ENCODE assay signal across 12 cellular contexts in the genomic region with DNA sequence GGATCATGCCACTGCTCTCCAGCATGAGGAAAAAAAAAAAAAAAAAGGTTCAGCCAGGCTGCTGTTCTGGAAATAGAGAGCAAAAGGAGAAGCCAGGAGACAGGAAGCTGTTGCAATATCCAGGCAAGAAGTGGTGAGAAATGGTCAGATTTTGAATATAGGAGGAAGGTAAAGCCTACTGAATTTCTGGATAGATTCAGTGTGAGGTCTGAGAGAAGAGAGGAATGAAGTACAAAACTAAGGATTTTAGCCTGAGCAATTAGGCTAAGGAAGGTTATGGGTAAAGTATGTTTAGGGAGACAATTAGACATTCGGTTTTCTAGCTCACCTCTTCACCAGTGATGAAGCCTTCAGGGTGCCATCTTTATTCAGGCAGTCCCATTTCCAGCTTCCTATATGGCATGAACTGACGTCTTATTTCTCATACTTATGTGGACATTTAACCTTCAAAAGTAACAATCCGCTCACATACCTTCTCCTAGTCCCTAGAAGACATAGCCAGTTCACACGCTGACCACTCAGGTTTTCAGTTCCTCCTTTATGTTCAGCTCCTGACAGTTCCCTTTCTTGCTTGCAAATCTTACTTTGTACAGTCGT. TPM values are rescaled to one million over a fixed set of nuclear protein-coding genes. Genes with fewer than 3 reads are reported as not detected.
DNase-seq lines count a peak whose midpoint lies in the region; ATAC-seq and TF ChIP-seq lines count a peak whose summit lies in the region.
"Had no signal": no experiment of that assay in that cellular context is flagged by ENCODE, and none has a peak within 500 bp of the region (broad histone marks: within the 10 kb centered on the region; RNA-seq: fewer than 3 reads in every experiment).

No MANE protein-coding gene starts in this region.

- intact Hi-C loops in left ventricle myocardium superior (cut with micrococcal nuclease) (no loop called here), right cardiac atrium (cut with DNase I) (no loop called here), mammary epithelial cell (cut with micrococcal nuclease) (no loop called here)

- H3K27ac Mint-ChIP-seq in immature natural killer cell, result no peak overlapping the region
- H3K27ac Mint-ChIP-seq in activated naive CD4-positive, alpha-beta T cell treated with anti-CD3 and anti-CD28 coated beads, Interleukin-2, amount 10 ng/mL, durations not matched to agents 7 days and 5 days, result no peak overlapping the region

- H3K9me3 ChIP-seq in right cardiac atrium (ENCODE audit: control insufficient read depth, low read length) (no peaks in the 10 kb centered on the region), mammary epithelial cell (replicated peaks; ENCODE audit: insufficient read depth, low read length) (no peaks in the 10 kb centered on the region)
- H3K9me3 ChIP-seq: psoas muscle had no signal

- DNase-seq in left ventricle myocardium superior, result no peak
- no peak for DNase-seq in right cardiac atrium
- DNase-seq in mammary epithelial cell, result no peak
- DNase-seq in NCI-H345 treated with DMSO at 0.1 percent for 48 hours (lab: John Stamatoyannopoulos, UW; ENCODE audit: unreplicated experiment), result no peak
- no peak for DNase-seq in immature natural killer cell
- DNase-seq in activated naive CD4-positive, alpha-beta T cell treated with anti-CD3 and anti-CD28 coated beads, Interleukin-2, amount 10 ng/mL, durations not matched to agents 7 days and 5 days, result no peak
- DNase-seq: ACHN, cerebellar nuclear complex, psoas muscle had no signal

- no peaks in the 10 kb centered on the region for H3K79me2 ChIP-seq in mammary epithelial cell (ENCODE audit: insufficient read depth, low read length)

- H3K9me3 Mint-ChIP-seq in immature natural killer cell, result no peaks in the 10 kb centered on the region
- no peaks in the 10 kb centered on the region for H3K9me3 Mint-ChIP-seq in activated naive CD4-positive, alpha-beta T cell treated with anti-CD3 and anti-CD28 coated beads, Interleukin-2, amount 10 ng/mL, durations not matched to agents 7 days and 5 days

- BruUV-seq in mammary epithelial cell (replicated peaks; lab: Mats Ljungman, UMichigan), result TSS peak; percentile 23

- peaks cover 0 to 1% (median 0%) of the 10 kb centered on the region in 3 donors for H3K27me3 Mint-ChIP-seq in immature natural killer cell (ENCODE audit: low read depth in 3 of 3)
- H3K27me3 Mint-ChIP-seq in activated naive CD4-positive, alpha-beta T cell treated with anti-CD3 and anti-CD28 coated beads, Interleukin-2, amount 10 ng/mL, durations not matched to agents 7 days and 5 days, result peaks cover 7% of the 10 kb centered on the region

- no peaks in the 10 kb centered on the region for H3K27me3 ChIP-seq in right cardiac atrium (ENCODE audit: control insufficient read depth, insufficient read depth)
- H3K27me3 ChIP-seq in mammary epithelial cell (ENCODE audit: insufficient read depth, low read length), result no peaks in the 10 kb centered on the region

- H3K4me1 Mint-ChIP-seq in immature natural killer cell, result no peaks in the 10 kb centered on the region
- H3K4me1 Mint-ChIP-seq in activated naive CD4-positive, alpha-beta T cell treated with anti-CD3 and anti-CD28 coated beads, Interleukin-2, amount 10 ng/mL, durations not matched to agents 7 days and 5 days, result no peaks in the 10 kb centered on the region

- H4K20me1 ChIP-seq in mammary epithelial cell (ENCODE audit: insufficient read depth, low read length), result no peaks in the 10 kb centered on the region

- no peak overlapping the region for H3K9ac ChIP-seq in mammary epithelial cell (ENCODE audit: insufficient read depth, low read length)

- CTCF ChIA-PET in mammary epithelial cell (lab: Charles Lee; ENCODE audit: low non-redundant PET), result interaction anchor here (0.6 to 0.7 kb wide), 2 partner anchors 9 to 56 kb away, joined by 8 to 19 read pairs; no protein-coding TSS in a partner anchor
- CTCF ChIA-PET in activated naive CD4-positive, alpha-beta T cell treated with anti-CD3 and anti-CD28 coated beads, Interleukin-2, amount 10 ng/mL, durations not matched to agents 7 days and 5 days (lab: Charles Lee), result interaction anchor here (0.6 kb wide), 1 partner anchor 38 kb away, joined by 3 read pairs; no protein-coding TSS in a partner anchor

- no peak overlapping the region for H3K4me2 ChIP-seq in mammary epithelial cell (ENCODE audit: insufficient read depth, low read depth, low read length)

- H3K4me1 ChIP-seq in right cardiac atrium (ENCODE audit: control insufficient read depth, insufficient read depth, low read length) (no peaks in the 10 kb centered on the region), mammary epithelial cell (ENCODE audit: insufficient read depth, low read length) (no peaks in the 10 kb centered on the region)
- H3K4me1 ChIP-seq: psoas muscle had no signal

- no peaks in the 10 kb centered on the region for H3K36me3 ChIP-seq in mammary epithelial cell (ENCODE audit: insufficient read depth, low read length)

- peaks cover 0 to 3% (median 0%) of the 10 kb centered on the region in 3 donors for H3K36me3 Mint-ChIP-seq in immature natural killer cell
- H3K36me3 Mint-ChIP-seq in activated naive CD4-positive, alpha-beta T cell treated with anti-CD3 and anti-CD28 coated beads, Interleukin-2, amount 10 ng/mL, durations not matched to agents 7 days and 5 days, result no peaks in the 10 kb centered on the region

- H2AFZ ChIP-seq in mammary epithelial cell (ENCODE audit: low read depth, low read length), result no peak overlapping the region

- H3K27ac ChIP-seq in right cardiac atrium (ENCODE audit: low read length), result no peak overlapping the region
- no peak overlapping the region for H3K27ac ChIP-seq in mammary epithelial cell (ENCODE audit: insufficient read depth, low read depth, low read length)
- H3K27ac ChIP-seq: psoas muscle had no signal

- ATAC-seq in left ventricle myocardium superior (peak; percentile 24), right cardiac atrium (no peak), HG03432 (IDR thresholded peaks at IDR 0.05; ENCODE audit: unreplicated experiment) (peak; percentile 55), HG03097 (IDR thresholded peaks at IDR 0.05; ENCODE audit: low FRiP score, unreplicated experiment) (no peak)
- ATAC-seq: Panc1, psoas muscle had no signal

- no peak overlapping the region for H3K4me3 Mint-ChIP-seq in immature natural killer cell
- no peak overlapping the region for H3K4me3 Mint-ChIP-seq in activated naive CD4-positive, alpha-beta T cell treated with anti-CD3 and anti-CD28 coated beads, Interleukin-2, amount 10 ng/mL, durations not matched to agents 7 days and 5 days

- TF ChIP-seq CTCF in mammary epithelial cell (conservative IDR thresholded peaks at IDR 0.05 in 1 of 2, IDR thresholded peaks at IDR 0.05 in 1 of 2; ENCODE audit: extremely low read depth in 1 of 2, insufficient read depth in 1 of 2, low read depth in 1 of 2, low read length in 2 of 2), result no peak

- in situ Hi-C loops in mammary epithelial cell (cut with MboI; ENCODE audit: low sequenced_read_pairs in 2 of 2), result no loop called here

- H3K4me3 ChIP-seq in right cardiac atrium (ENCODE audit: low read length), result no peak overlapping the region
- H3K4me3 ChIP-seq in mammary epithelial cell (replicated peaks in 1 of 3; ENCODE audit: insufficient read depth in 1 of 3, low read depth in 2 of 3, low read length in 3 of 3), result no peak overlapping the region
- H3K4me3 ChIP-seq: psoas muscle had no signal

- dilution Hi-C loops in mammary epithelial cell (cut with HindIII; ENCODE audit: low sequenced_read_pairs), result no loop called here

- WGBS in right cardiac atrium, result 86% methylated on average over 5 of the region's 5 CpGs
- 91% methylated on average over 5 of the region's 5 CpGs for WGBS in mammary epithelial cell (ENCODE audit: low coverage, missing lambda C conversion rate)

RNA-seq across cellular contexts. Expression of gene KIF9, which starts 57.2 kb away (rescaled TPM):
- 8.8 TPM for total RNA-seq in left ventricle myocardium superior
- 1 to 10 TPM; 6.8 to 9.9 (median 8.8) TPM for total RNA-seq in right cardiac atrium
- 13.2 TPM for polyA plus RNA-seq in right cardiac atrium
- 1 to 10 TPM; 4.0 to 5.6 TPM for total RNA-seq in mammary epithelial cell
- polyA plus RNA-seq in mammary epithelial cell, result 6.4 TPM
- 3.9 TPM for polyA minus RNA-seq in mammary epithelial cell
- 1 to 10 TPM; 2.2 to 8.3 (median 4.1) TPM for polyA plus RNA-seq in immature natural killer cell

RNA-seq across cellular contexts. Expression of gene KLHL18, which starts 57.3 kb away (rescaled TPM):
- total RNA-seq in left ventricle myocardium superior (55.0 TPM), right cardiac atrium (10 to 100 TPM; 25.3 to 35.1 (median 33.6) TPM), mammary epithelial cell (10 to 100 TPM; 27.2 to 35.9 TPM)
- polyA plus RNA-seq in right cardiac atrium (67.2 TPM), mammary epithelial cell (38.1 TPM), immature natural killer cell (10 to 100 TPM; 11.7 to 21.1 (median 15.4) TPM)
- 32.7 TPM for polyA minus RNA-seq in mammary epithelial cell

Comparison
In these comparisons a context has a peak if more than half of its experiments do, and no peak if none do; other contexts are left out.
1. ATAC-seq: peak in left ventricle myocardium superior (single experiment) and HG03432 (single experiment); none in right cardiac atrium (0 of 2) and HG03097 (single experiment).